Comparison of ENCODE assay signal across 8 cellular contexts in the genomic region with DNA sequence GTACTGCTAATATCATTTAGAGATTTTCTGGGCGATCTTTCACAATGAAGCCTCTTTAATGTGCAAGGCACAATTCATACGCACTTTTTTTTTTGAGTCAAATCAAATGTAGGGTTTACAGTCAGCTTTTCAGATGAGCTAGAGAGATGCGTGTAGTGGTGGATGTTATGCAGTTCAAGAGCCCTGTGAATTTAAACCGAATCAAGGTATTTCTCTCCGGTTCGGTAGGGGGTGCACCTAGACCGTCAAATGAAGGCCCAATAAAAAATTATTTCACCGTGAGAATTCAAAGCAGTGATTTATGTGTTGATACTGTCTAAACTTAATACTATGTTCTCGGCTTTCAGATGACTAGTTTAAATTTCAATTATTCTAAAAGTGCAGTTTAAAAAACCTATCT. TPM values are rescaled to one million over a fixed set of nuclear protein-coding genes. Genes with fewer than 3 reads are reported as not detected.
A peak's percentile ranks its signal among the peaks of the same experiment; 100 is the strongest.
DNase-seq lines count a peak whose midpoint lies in the region; ATAC-seq and TF ChIP-seq lines count a peak whose summit lies in the region.

No MANE protein-coding gene starts in this region.

- H3K27me3 Mint-ChIP-seq in GM23338 (ENCODE audit: insufficient read depth, low read depth, poor library complexity) = peaks cover 24% of the 10 kb centered on the region

- H3K27me3 ChIP-seq in GM23338 (ENCODE audit: insufficient read depth) (peaks cover 39% of the 10 kb centered on the region), vagina (no peaks in the 10 kb centered on the region), gastrocnemius medialis (peaks cover 20 to 38% (median 21%) of the 10 kb centered on the region in 3 donors)

- intact Hi-C loops in vagina (cut with DNase I) (no loop called here), gastrocnemius medialis (cut with DNase I; ENCODE audit: low total_unique reads) (no loop called here)

- 0 out of 2 replicates have a peak, but pooled peaks cover 7% of the 10 kb centered on the region for H3F3A ChIP-seq in GM23338 (replicated peaks; ENCODE audit: low read depth)

- peaks cover 8% of the 10 kb centered on the region; the same call in 2 of the 3 replicates for H3K4me1 Mint-ChIP-seq in GM23338

- TF ChIP-seq CTCF in GM23338 (conservative IDR thresholded peaks at IDR 0.05; ENCODE audit: low read depth in 2 of 2) = peak; percentile 78 to 80
- TF ChIP-seq CTCF in foreskin fibroblast (IDR thresholded peaks at IDR 0.05; ENCODE audit: low read depth, low read length) = peak; percentile 3
- no peak for TF ChIP-seq CTCF in vagina (IDR thresholded peaks at IDR 0.05)
- TF ChIP-seq CTCF in gastrocnemius medialis (IDR thresholded peaks at IDR 0.05 in 4 of 5, conservative IDR thresholded peaks at IDR 0.05 in 1 of 5) = no peak

- H3K4me3 Mint-ChIP-seq in GM23338 = peak overlapping the region; percentile 72

- H3K27ac ChIP-seq in GM23338 (ENCODE audit: low read depth) = no peak overlapping the region
- no peak overlapping the region for H3K27ac ChIP-seq in vagina
- no peak overlapping the region for H3K27ac ChIP-seq in gastrocnemius medialis

- H3K4me1 ChIP-seq in GM23338 (ENCODE audit: insufficient read depth) (peaks cover 10% of the 10 kb centered on the region; the same call in 1 of the 2 replicates), vagina (peaks cover 12% of the 10 kb centered on the region), gastrocnemius medialis (no peaks in the 10 kb centered on the region)

- H3K4me3 ChIP-seq in GM23338 (peak overlapping the region; percentile 57), foreskin fibroblast (ENCODE audit: low read depth in 1 of 2, low read length in 2 of 2) (no peak overlapping the region), vagina (no peak overlapping the region), gastrocnemius medialis (no peak overlapping the region)

- no peak overlapping the region for H2AFZ ChIP-seq in GM23338

- H3K79me2 ChIP-seq in GM23338 (replicated peaks; ENCODE audit: insufficient read depth) = no peaks in the 10 kb centered on the region

- peaks cover 4% of the 10 kb centered on the region; the same call in 1 of the 3 replicates for H3K9me3 Mint-ChIP-seq in GM23338

- TF ChIP-seq POLR2A in vagina (IDR thresholded peaks at IDR 0.05) = no peak
- TF ChIP-seq POLR2A in gastrocnemius medialis (IDR thresholded peaks at IDR 0.05) = no peak

- no peaks in the 10 kb centered on the region for H3K36me3 Mint-ChIP-seq in GM23338 (ENCODE audit: low read depth)

- ATAC-seq in GM23338 = peak; percentile 69
- no peak for ATAC-seq in gastrocnemius medialis
- no peak for ATAC-seq in HG03439 (IDR thresholded peaks at IDR 0.05; ENCODE audit: unreplicated experiment)

- H3K36me3 ChIP-seq in GM23338 (ENCODE audit: insufficient read depth) (no peaks in the 10 kb centered on the region), vagina (no peaks in the 10 kb centered on the region), gastrocnemius medialis (no peaks in the 10 kb centered on the region)

- peak; percentile 22 for DNase-seq in AG08396 (ENCODE audit: low spot score)
- peak; percentile 69 for DNase-seq in GM23338 (ENCODE audit: low spot score)
- peak; percentile 92 for DNase-seq in NCI-H748 treated with DMSO at 0.1 percent for 48 hours (lab: John Stamatoyannopoulos, UW)
- DNase-seq in foreskin fibroblast = peak in 1 of 2 donors; percentile 36
- DNase-seq in CD1c-positive myeloid dendritic cell (ENCODE audit: extremely low spot score) = no peak
- DNase-seq in vagina (ENCODE audit: extremely low spot score in 2 of 2) = no peak
- DNase-seq in gastrocnemius medialis = no peak

- H3K9me2 ChIP-seq in GM23338 (ENCODE audit: insufficient read depth) = no peaks in the 10 kb centered on the region

- H4K20me1 ChIP-seq in GM23338 (replicated peaks; ENCODE audit: insufficient read depth) = no peaks in the 10 kb centered on the region

- in situ Hi-C loops in gastrocnemius medialis (cut with MboI; ENCODE audit: low sequenced_read_pairs in 4 of 4) = no loop called here

- peak overlapping the region; percentile 83 for H3K4me2 ChIP-seq in GM23338

- no peak overlapping the region for H3K27ac Mint-ChIP-seq in GM23338

- no peaks in the 10 kb centered on the region for H3K9me3 ChIP-seq in vagina
- H3K9me3 ChIP-seq in gastrocnemius medialis = no peaks in the 10 kb centered on the region

TF ChIP-seq in GM23338, 12 proteins besides CTCF, POLR2A, EP300 and RAD21 (continues in another document):
- TF ChIP-seq EZH2phosphoT487 (IDR thresholded peaks at IDR 0.05; ENCODE audit: unreplicated experiment) (no peak), EZH2 (IDR thresholded peaks at IDR 0.05; ENCODE audit: low read depth, unreplicated experiment) (peak; percentile 16)
- TF ChIP-seq, protein P1, sequence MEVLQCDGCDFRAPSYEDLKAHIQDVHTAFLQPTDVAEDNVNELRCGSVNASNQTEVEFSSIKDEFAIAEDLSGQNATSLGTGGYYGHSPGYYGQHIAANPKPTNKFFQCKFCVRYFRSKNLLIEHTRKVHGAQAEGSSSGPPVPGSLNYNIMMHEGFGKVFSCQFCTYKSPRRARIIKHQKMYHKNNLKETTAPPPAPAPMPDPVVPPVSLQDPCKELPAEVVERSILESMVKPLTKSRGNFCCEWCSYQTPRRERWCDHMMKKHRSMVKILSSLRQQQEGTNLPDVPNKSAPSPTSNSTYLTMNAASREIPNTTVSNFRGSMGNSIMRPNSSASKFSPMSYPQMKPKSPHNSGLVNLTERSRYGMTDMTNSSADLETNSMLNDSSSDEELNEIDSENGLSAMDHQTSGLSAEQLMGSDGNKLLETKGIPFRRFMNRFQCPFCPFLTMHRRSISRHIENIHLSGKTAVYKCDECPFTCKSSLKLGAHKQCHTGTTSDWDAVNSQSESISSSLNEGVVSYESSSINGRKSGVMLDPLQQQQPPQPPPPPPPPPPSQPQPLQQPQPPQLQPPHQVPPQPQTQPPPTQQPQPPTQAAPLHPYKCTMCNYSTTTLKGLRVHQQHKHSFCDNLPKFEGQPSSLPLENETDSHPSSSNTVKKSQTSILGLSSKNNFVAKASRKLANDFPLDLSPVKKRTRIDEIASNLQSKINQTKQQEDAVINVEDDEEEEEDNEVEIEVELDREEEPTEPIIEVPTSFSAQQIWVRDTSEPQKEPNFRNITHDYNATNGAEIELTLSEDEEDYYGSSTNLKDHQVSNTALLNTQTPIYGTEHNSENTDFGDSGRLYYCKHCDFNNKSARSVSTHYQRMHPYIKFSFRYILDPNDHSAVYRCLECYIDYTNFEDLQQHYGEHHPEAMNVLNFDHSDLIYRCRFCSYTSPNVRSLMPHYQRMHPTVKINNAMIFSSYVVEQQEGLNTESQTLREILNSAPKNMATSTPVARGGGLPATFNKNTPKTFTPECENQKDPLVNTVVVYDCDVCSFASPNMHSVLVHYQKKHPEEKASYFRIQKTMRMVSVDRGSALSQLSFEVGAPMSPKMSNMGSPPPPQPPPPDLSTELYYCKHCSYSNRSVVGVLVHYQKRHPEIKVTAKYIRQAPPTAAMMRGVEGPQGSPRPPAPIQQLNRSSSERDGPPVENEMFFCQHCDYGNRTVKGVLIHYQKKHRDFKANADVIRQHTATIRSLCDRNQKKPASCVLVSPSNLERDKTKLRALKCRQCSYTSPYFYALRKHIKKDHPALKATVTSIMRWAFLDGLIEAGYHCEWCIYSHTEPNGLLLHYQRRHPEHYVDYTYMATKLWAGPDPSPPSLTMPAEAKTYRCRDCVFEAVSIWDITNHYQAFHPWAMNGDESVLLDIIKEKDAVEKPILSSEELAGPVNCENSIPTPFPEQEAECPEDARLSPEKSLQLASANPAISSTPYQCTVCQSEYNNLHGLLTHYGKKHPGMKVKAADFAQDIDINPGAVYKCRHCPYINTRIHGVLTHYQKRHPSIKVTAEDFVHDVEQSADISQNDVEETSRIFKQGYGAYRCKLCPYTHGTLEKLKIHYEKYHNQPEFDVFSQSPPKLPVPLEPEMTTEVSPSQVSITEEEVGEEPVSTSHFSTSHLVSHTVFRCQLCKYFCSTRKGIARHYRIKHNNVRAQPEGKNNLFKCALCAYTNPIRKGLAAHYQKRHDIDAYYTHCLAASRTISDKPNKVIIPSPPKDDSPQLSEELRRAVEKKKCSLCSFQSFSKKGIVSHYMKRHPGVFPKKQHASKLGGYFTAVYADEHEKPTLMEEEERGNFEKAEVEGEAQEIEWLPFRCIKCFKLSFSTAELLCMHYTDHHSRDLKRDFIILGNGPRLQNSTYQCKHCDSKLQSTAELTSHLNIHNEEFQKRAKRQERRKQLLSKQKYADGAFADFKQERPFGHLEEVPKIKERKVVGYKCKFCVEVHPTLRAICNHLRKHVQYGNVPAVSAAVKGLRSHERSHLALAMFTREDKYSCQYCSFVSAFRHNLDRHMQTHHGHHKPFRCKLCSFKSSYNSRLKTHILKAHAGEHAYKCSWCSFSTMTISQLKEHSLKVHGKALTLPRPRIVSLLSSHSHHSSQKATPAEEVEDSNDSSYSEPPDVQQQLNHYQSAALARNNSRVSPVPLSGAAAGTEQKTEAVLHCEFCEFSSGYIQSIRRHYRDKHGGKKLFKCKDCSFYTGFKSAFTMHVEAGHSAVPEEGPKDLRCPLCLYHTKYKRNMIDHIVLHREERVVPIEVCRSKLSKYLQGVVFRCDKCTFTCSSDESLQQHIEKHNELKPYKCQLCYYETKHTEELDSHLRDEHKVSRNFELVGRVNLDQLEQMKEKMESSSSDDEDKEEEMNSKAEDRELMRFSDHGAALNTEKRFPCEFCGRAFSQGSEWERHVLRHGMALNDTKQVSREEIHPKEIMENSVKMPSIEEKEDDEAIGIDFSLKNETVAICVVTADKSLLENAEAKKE (CRISPR knock-in tag; IDR thresholded peaks at IDR 0.05) = no peak

RNA-seq across cellular contexts. Expression of a gene that starts 1.1 kb away (rescaled TPM):
- total RNA-seq in GM23338 (2014; rRNA removed; shearing (Covaris generic)) = 0.19 and 0.38 TPM in 2 replicates
- 0.18 and 0.42 TPM in 2 replicates for polyA plus RNA-seq in GM23338 (2016; fragmentation: Nextera tagmentation; extraction: Ambion mirVana)
- total RNA-seq in vagina (not detected), gastrocnemius medialis (not detected)

Comparison
In these comparisons a context has a peak if more than half of its experiments do, and no peak if none do; other contexts are left out.
1. DNase-seq: peak in AG08396 (single experiment), GM23338 (single experiment) and NCI-H748 treated with DMSO at 0.1 percent for 48 hours (single experiment); none in CD1c-positive myeloid dendritic cell (single experiment), vagina (0 of 2) and gastrocnemius medialis (0 of 2).
2. CTCF ChIP-seq: peak in GM23338 (2 of 2) and foreskin fibroblast (single experiment); none in vagina (0 of 3) and gastrocnemius medialis (0 of 5).